Comparison of ENCODE assay signal across 8 cellular contexts in the genomic region with DNA sequence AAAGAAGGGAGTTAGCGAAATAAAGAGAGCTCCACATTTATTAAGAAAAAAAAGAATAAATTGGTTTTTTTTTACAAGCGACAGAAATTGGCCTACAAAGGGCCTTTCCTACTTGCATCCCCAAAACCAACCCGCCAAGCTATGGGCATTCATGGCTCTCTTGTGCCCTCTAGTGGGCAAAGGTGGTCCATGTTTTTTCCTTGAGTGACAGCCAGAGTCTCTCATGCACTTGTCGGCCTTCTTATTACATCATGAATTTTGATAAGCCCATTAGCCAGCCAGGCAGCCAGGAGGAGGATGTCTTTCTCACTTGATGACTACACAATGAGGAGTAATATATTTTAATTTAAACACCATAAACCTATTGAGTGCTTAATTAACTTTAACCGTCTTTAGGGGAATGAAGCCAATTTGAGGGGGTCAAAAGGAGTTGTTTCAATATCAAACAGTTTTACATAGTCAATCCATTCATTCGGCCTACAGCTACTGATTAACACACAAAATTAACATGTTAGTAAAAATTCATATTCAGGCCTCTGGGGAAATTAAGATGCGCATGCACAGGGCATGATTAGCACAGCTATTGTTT.
A peak's percentile ranks its signal among the peaks of the same experiment; 100 is the strongest.
DNase-seq lines count a peak whose midpoint lies in the region; ATAC-seq and TF ChIP-seq lines count a peak whose summit lies in the region.

No MANE protein-coding gene starts in this region.

- H3K9me3 Mint-ChIP-seq in CD8-positive, alpha-beta T cell = no peaks in the 10 kb centered on the region
- H3K9me3 Mint-ChIP-seq in activated CD4-positive, alpha-beta memory T cell treated with anti-CD3 and anti-CD28 coated beads, Interleukin-2, amount 10 ng/mL, durations not matched to agents 7 days and 5 days = no peaks in the 10 kb centered on the region

- ATAC-seq in CD8-positive, alpha-beta T cell = peak; percentile 58
- peak; percentile 82 for ATAC-seq in GM19438 (IDR thresholded peaks at IDR 0.05; ENCODE audit: low read depth, unreplicated experiment)

- intact Hi-C loops in CD8-positive, alpha-beta T cell (cut with DNase I, micrococcal nuclease) = loop anchor here (1.0 to 10.0 kb wide), 8 partner anchors 124 to 1829 kb away; no protein-coding TSS in a partner anchor

- H2BK15ac ChIP-seq in mesendoderm (replicated peaks; ENCODE audit: low read depth) = no peak overlapping the region

- no peak overlapping the region for H3K27ac Mint-ChIP-seq in CD8-positive, alpha-beta T cell
- no peak overlapping the region for H3K27ac Mint-ChIP-seq in activated CD4-positive, alpha-beta memory T cell treated with anti-CD3 and anti-CD28 coated beads, Interleukin-2, amount 10 ng/mL, durations not matched to agents 7 days and 5 days

- H3K4me2 ChIP-seq in mesendoderm (ENCODE audit: low read length) = no peak overlapping the region

- H3K27me3 ChIP-seq in CD8-positive, alpha-beta T cell (ENCODE audit: insufficient read depth, low read length) = no peaks in the 10 kb centered on the region
- no peaks in the 10 kb centered on the region for H3K27me3 ChIP-seq in mesendoderm (ENCODE audit: insufficient read depth, low read length, poor library complexity)

- H3K9ac ChIP-seq in mesendoderm (ENCODE audit: low read length) = no peak overlapping the region

- no peak overlapping the region for H3K4me3 Mint-ChIP-seq in CD8-positive, alpha-beta T cell
- H3K4me3 Mint-ChIP-seq in activated CD4-positive, alpha-beta memory T cell treated with anti-CD3 and anti-CD28 coated beads, Interleukin-2, amount 10 ng/mL, durations not matched to agents 7 days and 5 days = no peak overlapping the region

- no peaks in the 10 kb centered on the region for H3K79me2 ChIP-seq in mesendoderm (ENCODE audit: control insufficient read depth, insufficient read depth, low read length)

- peaks cover 5% of the 10 kb centered on the region for H3K4me1 Mint-ChIP-seq in CD8-positive, alpha-beta T cell (ENCODE audit: low read depth)
- peaks cover 1% of the 10 kb centered on the region for H3K4me1 Mint-ChIP-seq in activated CD4-positive, alpha-beta memory T cell treated with anti-CD3 and anti-CD28 coated beads, Interleukin-2, amount 10 ng/mL, durations not matched to agents 7 days and 5 days

- no peaks in the 10 kb centered on the region for H3K36me3 ChIP-seq in CD8-positive, alpha-beta T cell (ENCODE audit: insufficient read depth, low read length)
- H3K36me3 ChIP-seq in mesendoderm (ENCODE audit: control insufficient read depth, insufficient read depth, low read length) = no peaks in the 10 kb centered on the region

- H3K4me1 ChIP-seq in CD8-positive, alpha-beta T cell (ENCODE audit: insufficient read depth, low read length) = no peaks in the 10 kb centered on the region
- no peaks in the 10 kb centered on the region for H3K4me1 ChIP-seq in mesendoderm (ENCODE audit: control insufficient read depth, low read depth, low read length)

- POLR2A ChIA-PET in CD8-positive, alpha-beta T cell (lab: Charles Lee) = interaction anchor here (2.1 kb wide), 1 partner anchor 124 kb away, joined by 6 read pairs; no protein-coding TSS in a partner anchor
- POLR2A ChIA-PET in activated CD4-positive, alpha-beta memory T cell treated with anti-CD3 and anti-CD28 coated beads, Interleukin-2, amount 10 ng/mL, durations not matched to agents 7 days and 5 days (lab: Charles Lee) = no interaction called here

- no peak overlapping the region for H3K27ac ChIP-seq in CD8-positive, alpha-beta T cell (ENCODE audit: low read depth, low read length)
- no peak overlapping the region for H3K27ac ChIP-seq in mesendoderm (ENCODE audit: low read depth, low read length)

- no peak overlapping the region for H2BK5ac ChIP-seq in mesendoderm (ENCODE audit: low read length)

- no peaks in the 10 kb centered on the region for H3K36me3 Mint-ChIP-seq in CD8-positive, alpha-beta T cell
- no peaks in the 10 kb centered on the region for H3K36me3 Mint-ChIP-seq in activated CD4-positive, alpha-beta memory T cell treated with anti-CD3 and anti-CD28 coated beads, Interleukin-2, amount 10 ng/mL, durations not matched to agents 7 days and 5 days (ENCODE audit: low read depth)

- no peak overlapping the region for H4K8ac ChIP-seq in mesendoderm (ENCODE audit: low read depth, low read length)

- H2BK120ac ChIP-seq in mesendoderm (ENCODE audit: low read depth, low read length) = no peak overlapping the region

- no peak overlapping the region for H3K18ac ChIP-seq in mesendoderm (ENCODE audit: low read length)

- no peak overlapping the region for H3K23ac ChIP-seq in mesendoderm (ENCODE audit: low read length)

- no peak overlapping the region for H2AK5ac ChIP-seq in mesendoderm (ENCODE audit: low read length)

- no peak overlapping the region for H3K56ac ChIP-seq in mesendoderm (ENCODE audit: low read length)

- WGBS in mesendoderm (ENCODE audit: extremely low coverage, insufficient coverage, low lambda C conversion rate) = no CpG with 5 or more reads among the region's 7 CpGs

- peaks cover 10% of the 10 kb centered on the region for H3K27me3 Mint-ChIP-seq in CD8-positive, alpha-beta T cell (ENCODE audit: low read depth)
- H3K27me3 Mint-ChIP-seq in activated CD4-positive, alpha-beta memory T cell treated with anti-CD3 and anti-CD28 coated beads, Interleukin-2, amount 10 ng/mL, durations not matched to agents 7 days and 5 days = peaks cover 17% of the 10 kb centered on the region

- H4K5ac ChIP-seq in mesendoderm (ENCODE audit: low read length) = no peak overlapping the region

- TF ChIP-seq CTCF in CD8-positive, alpha-beta T cell (IDR thresholded peaks at IDR 0.05) = peak; percentile 95

- CTCF ChIA-PET in CD8-positive, alpha-beta T cell (lab: Charles Lee) = interaction anchor here (0.6 to 6.4 kb wide), 39 partner anchors 9 to 1280 kb away, joined by 3 to 184 read pairs (median 4); no protein-coding TSS in a partner anchor
- CTCF ChIA-PET in activated CD4-positive, alpha-beta memory T cell treated with anti-CD3 and anti-CD28 coated beads, Interleukin-2, amount 10 ng/mL, durations not matched to agents 7 days and 5 days (lab: Charles Lee) = interaction anchor here (0.7 to 3.3 kb wide), 27 partner anchors 9 to 1070 kb away, joined by 3 to 74 read pairs (median 4); no protein-coding TSS in a partner anchor

- H3K9me3 ChIP-seq in CD8-positive, alpha-beta T cell (ENCODE audit: low read length) = no peaks in the 10 kb centered on the region

- H3K79me1 ChIP-seq in mesendoderm (ENCODE audit: low read length) = no peaks in the 10 kb centered on the region

- peak; percentile 63 to 85 (median 69) for DNase-seq in CD8-positive, alpha-beta T cell
- DNase-seq in HK-2 (ENCODE audit: unreplicated experiment) (peak; percentile 66), NCI-H82 (lab: John Stamatoyannopoulos, UW) (peak; percentile 95), mesendoderm (peak; percentile 91)
- peak; percentile 80 for DNase-seq in activated CD4-positive, alpha-beta memory T cell treated with anti-CD3 and anti-CD28 coated beads, Interleukin-2, amount 10 ng/mL, durations not matched to agents 7 days and 5 days
- peak; percentile 67 for DNase-seq in effector CD8-positive, alpha-beta T cell (lab: John Stamatoyannopoulos, UW)
- DNase-seq in stimulated activated CD8-positive, alpha-beta memory T cell treated with anti-CD3 and anti-CD28 coated beads, Interleukin-2, amount 100 ng/mL, for 1 hour (ENCODE audit: low read depth in 2 of 2) = peak; percentile 53 to 56

- no peak overlapping the region for H3K4ac ChIP-seq in mesendoderm (ENCODE audit: low read depth, low read length)

- H3K4me3 ChIP-seq in CD8-positive, alpha-beta T cell (ENCODE audit: low read depth, low read length) = no peak overlapping the region
- no peak overlapping the region for H3K4me3 ChIP-seq in mesendoderm (ENCODE audit: low read length)
